Comparison of ENCODE assay signal across 15 cellular contexts in the genomic region with DNA sequence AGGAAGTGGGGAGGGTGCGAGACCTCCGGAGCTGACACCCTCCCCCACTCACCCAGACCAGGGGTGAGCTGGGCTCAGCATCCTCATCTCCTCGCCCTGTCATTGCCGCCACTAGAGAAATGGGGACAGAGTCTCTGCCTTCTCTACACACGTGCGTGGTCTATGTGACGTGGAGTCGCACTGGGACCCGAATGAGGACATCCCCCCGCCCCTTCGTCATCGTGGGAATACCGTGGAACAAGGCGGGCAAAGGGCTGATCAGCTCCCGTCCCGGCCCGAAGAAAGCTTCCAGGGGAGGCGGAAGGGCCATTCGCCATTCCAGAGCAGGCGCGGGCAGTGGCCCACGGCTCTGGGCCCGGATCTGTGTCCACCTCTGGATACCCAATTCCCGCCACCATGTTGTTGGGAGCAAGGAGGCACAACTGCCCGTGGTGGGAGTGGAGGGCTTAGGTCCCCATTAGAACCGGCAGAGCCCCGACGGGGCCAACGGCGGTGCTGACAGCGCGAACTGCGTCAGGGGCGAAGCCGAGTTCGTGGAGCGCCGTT. TPM values are rescaled to one million over a fixed set of nuclear protein-coding genes. Genes with fewer than 3 reads are reported as not detected.
A peak's percentile ranks its signal among the peaks of the same experiment; 100 is the strongest.
DNase-seq lines count a peak whose midpoint lies in the region; ATAC-seq and TF ChIP-seq lines count a peak whose summit lies in the region.
"Had no signal": no experiment of that assay in that cellular context is flagged by ENCODE, and none has a peak within 500 bp of the region (broad histone marks: within the 10 kb centered on the region; RNA-seq: fewer than 3 reads in every experiment).

No MANE protein-coding gene starts in this region.

- DNase-seq in activated naive CD8-positive, alpha-beta T cell treated with anti-CD3 and anti-CD28 coated beads, Interleukin-2, amount 10 ng/mL, durations not matched to agents 7 days and 5 days, result no peak
- DNase-seq in activated naive CD8-positive, alpha-beta T cell treated with anti-CD3 and anti-CD28 coated beads, Interleukin-2, amount 50 U/mL, for 24 hours, result no peak
- DNase-seq in WTC11 (ENCODE audit: low spot score), result no peak
- DNase-seq in stimulated activated naive B cell treated with anti-CD40 and anti-IgM and Interleukin-4, amounts not matched to agents 10 μg/mL and 1 μg/mL and 100 μg/mL, for 72 hours, result no peak
- no peak for DNase-seq in sciatic nerve (ENCODE audit: low spot score)
- DNase-seq in stimulated activated effector memory CD8-positive, alpha-beta T cell treated with anti-CD3 and anti-CD28 coated beads, Interleukin-12 subunit alpha, Interleukin-12 subunit beta, amount 100 ng/mL, for 72 hours (ENCODE audit: low spot score in 2 of 2), result no peak
- DNase-seq: DND-41, HCEC 1CT, NCI-H1417, NCI-H2029, NCI-H2171 treated with DMSO at 0.1 percent for 48 hours, NCI-H446 treated with DMSO at 0.1 percent for 48 hours, NCI-H748 treated with DMSO at 0.1 percent for 48 hours had no signal

- POLR2A ChIA-PET in activated naive CD8-positive, alpha-beta T cell treated with anti-CD3 and anti-CD28 coated beads, Interleukin-2, amount 10 ng/mL, durations not matched to agents 7 days and 5 days (lab: Charles Lee), result no interaction called here
- POLR2A ChIA-PET in WTC11 (lab: Charles Lee), result interaction anchor here (0.7 kb wide), 1 partner anchor 345 kb away, joined by 3 read pairs; no protein-coding TSS in a partner anchor

- no peak overlapping the region for H3K4me3 Mint-ChIP-seq in activated naive CD8-positive, alpha-beta T cell treated with anti-CD3 and anti-CD28 coated beads, Interleukin-2, amount 10 ng/mL, durations not matched to agents 7 days and 5 days
- no peak overlapping the region for H3K4me3 Mint-ChIP-seq in activated naive CD8-positive, alpha-beta T cell treated with anti-CD3 and anti-CD28 coated beads, Interleukin-2, amount 50 U/mL, for 24 hours
- peak overlapping the region; percentile 34; the same call in 1 of the 2 replicates for H3K4me3 Mint-ChIP-seq in WTC11
- H3K4me3 Mint-ChIP-seq in nephron, result peak overlapping the region in 2 of 3 experiments; percentile 32 to 48
- H3K4me3 Mint-ChIP-seq in stimulated activated naive B cell treated with anti-CD40 and anti-IgM and Interleukin-4, amounts not matched to agents 10 μg/mL and 1 μg/mL and 100 μg/mL, for 72 hours, result peak overlapping the region in 1 of 2 donors; percentile 69
- H3K4me3 Mint-ChIP-seq in stimulated activated effector memory CD8-positive, alpha-beta T cell treated with anti-CD3 and anti-CD28 coated beads, Interleukin-12 subunit alpha, Interleukin-12 subunit beta, amount 100 ng/mL, for 72 hours, result no peak overlapping the region

- H3K9me3 Mint-ChIP-seq in activated naive CD8-positive, alpha-beta T cell treated with anti-CD3 and anti-CD28 coated beads, Interleukin-2, amount 10 ng/mL, durations not matched to agents 7 days and 5 days, result no peaks in the 10 kb centered on the region
- no peaks in the 10 kb centered on the region for H3K9me3 Mint-ChIP-seq in activated naive CD8-positive, alpha-beta T cell treated with anti-CD3 and anti-CD28 coated beads, Interleukin-2, amount 50 U/mL, for 24 hours
- no peaks in the 10 kb centered on the region for H3K9me3 Mint-ChIP-seq in WTC11
- peaks cover 4% of the 10 kb centered on the region for H3K9me3 Mint-ChIP-seq in nephron
- no peaks in the 10 kb centered on the region for H3K9me3 Mint-ChIP-seq in stimulated activated naive B cell treated with anti-CD40 and anti-IgM and Interleukin-4, amounts not matched to agents 10 μg/mL and 1 μg/mL and 100 μg/mL, for 72 hours
- H3K9me3 Mint-ChIP-seq in stimulated activated effector memory CD8-positive, alpha-beta T cell treated with anti-CD3 and anti-CD28 coated beads, Interleukin-12 subunit alpha, Interleukin-12 subunit beta, amount 100 ng/mL, for 72 hours, result no peaks in the 10 kb centered on the region

- peaks cover 69% of the 10 kb centered on the region for H3K27me3 Mint-ChIP-seq in activated naive CD8-positive, alpha-beta T cell treated with anti-CD3 and anti-CD28 coated beads, Interleukin-2, amount 10 ng/mL, durations not matched to agents 7 days and 5 days
- peaks cover 74% of the 10 kb centered on the region for H3K27me3 Mint-ChIP-seq in activated naive CD8-positive, alpha-beta T cell treated with anti-CD3 and anti-CD28 coated beads, Interleukin-2, amount 50 U/mL, for 24 hours
- H3K27me3 Mint-ChIP-seq in WTC11 (ENCODE audit: low read depth), result peaks cover 99% of the 10 kb centered on the region
- H3K27me3 Mint-ChIP-seq in nephron (ENCODE audit: low read depth), result peaks cover 96% of the 10 kb centered on the region
- peaks cover 63 to 87% of the 10 kb centered on the region in 2 donors for H3K27me3 Mint-ChIP-seq in stimulated activated naive B cell treated with anti-CD40 and anti-IgM and Interleukin-4, amounts not matched to agents 10 μg/mL and 1 μg/mL and 100 μg/mL, for 72 hours

- peaks cover 1% of the 10 kb centered on the region for H3K36me3 Mint-ChIP-seq in activated naive CD8-positive, alpha-beta T cell treated with anti-CD3 and anti-CD28 coated beads, Interleukin-2, amount 10 ng/mL, durations not matched to agents 7 days and 5 days
- no peaks in the 10 kb centered on the region for H3K36me3 Mint-ChIP-seq in activated naive CD8-positive, alpha-beta T cell treated with anti-CD3 and anti-CD28 coated beads, Interleukin-2, amount 50 U/mL, for 24 hours (ENCODE audit: low read depth)
- H3K36me3 Mint-ChIP-seq in WTC11 (no peaks in the 10 kb centered on the region), nephron (ENCODE audit: low read depth) (no peaks in the 10 kb centered on the region)
- peaks cover 3 to 6% of the 10 kb centered on the region in 2 donors for H3K36me3 Mint-ChIP-seq in stimulated activated naive B cell treated with anti-CD40 and anti-IgM and Interleukin-4, amounts not matched to agents 10 μg/mL and 1 μg/mL and 100 μg/mL, for 72 hours
- H3K36me3 Mint-ChIP-seq in stimulated activated effector memory CD8-positive, alpha-beta T cell treated with anti-CD3 and anti-CD28 coated beads, Interleukin-12 subunit alpha, Interleukin-12 subunit beta, amount 100 ng/mL, for 72 hours, result peaks cover 5% of the 10 kb centered on the region

- no peak for ATAC-seq in activated naive CD8-positive, alpha-beta T cell treated with anti-CD3 and anti-CD28 coated beads, Interleukin-2, amount 10 ng/mL, durations not matched to agents 7 days and 5 days (ENCODE audit: low read depth)
- no peak for ATAC-seq in activated naive CD8-positive, alpha-beta T cell treated with anti-CD3 and anti-CD28 coated beads, Interleukin-2, amount 50 U/mL, for 24 hours
- no peak for ATAC-seq in WTC11
- no peak for ATAC-seq in stimulated activated naive B cell treated with anti-CD40 and anti-IgM and Interleukin-4, amounts not matched to agents 10 μg/mL and 1 μg/mL and 100 μg/mL, for 72 hours (replicated peaks)
- ATAC-seq in sciatic nerve, result no peak
- ATAC-seq in stimulated activated effector memory CD8-positive, alpha-beta T cell treated with anti-CD3 and anti-CD28 coated beads, Interleukin-12 subunit alpha, Interleukin-12 subunit beta, amount 100 ng/mL, for 72 hours, result no peak

- CTCF ChIA-PET in WTC11 (lab: Charles Lee), result interaction anchor here (0.9 to 7.6 kb wide), 8 partner anchors 9 to 172 kb away, joined by 4 to 97 read pairs (median 7); no protein-coding TSS in a partner anchor

- peak overlapping the region; percentile 77 for H3K27ac Mint-ChIP-seq in activated naive CD8-positive, alpha-beta T cell treated with anti-CD3 and anti-CD28 coated beads, Interleukin-2, amount 10 ng/mL, durations not matched to agents 7 days and 5 days
- H3K27ac Mint-ChIP-seq in activated naive CD8-positive, alpha-beta T cell treated with anti-CD3 and anti-CD28 coated beads, Interleukin-2, amount 50 U/mL, for 24 hours, result no peak overlapping the region
- H3K27ac Mint-ChIP-seq in WTC11 (no peak overlapping the region), nephron (no peak overlapping the region)
- peak overlapping the region; percentile 76 for H3K27ac Mint-ChIP-seq in stimulated activated naive B cell treated with anti-CD40 and anti-IgM and Interleukin-4, amounts not matched to agents 10 μg/mL and 1 μg/mL and 100 μg/mL, for 72 hours
- H3K27ac Mint-ChIP-seq in stimulated activated effector memory CD8-positive, alpha-beta T cell treated with anti-CD3 and anti-CD28 coated beads, Interleukin-12 subunit alpha, Interleukin-12 subunit beta, amount 100 ng/mL, for 72 hours, result no peak overlapping the region

- intact Hi-C loops in sciatic nerve (cut with DNase I), result no loop called here

- H3K4me1 Mint-ChIP-seq in activated naive CD8-positive, alpha-beta T cell treated with anti-CD3 and anti-CD28 coated beads, Interleukin-2, amount 10 ng/mL, durations not matched to agents 7 days and 5 days, result peaks cover 10% of the 10 kb centered on the region
- peaks cover 5% of the 10 kb centered on the region for H3K4me1 Mint-ChIP-seq in activated naive CD8-positive, alpha-beta T cell treated with anti-CD3 and anti-CD28 coated beads, Interleukin-2, amount 50 U/mL, for 24 hours
- H3K4me1 Mint-ChIP-seq in WTC11, result peaks cover 33% of the 10 kb centered on the region
- peaks cover 20% of the 10 kb centered on the region for H3K4me1 Mint-ChIP-seq in nephron
- H3K4me1 Mint-ChIP-seq in stimulated activated naive B cell treated with anti-CD40 and anti-IgM and Interleukin-4, amounts not matched to agents 10 μg/mL and 1 μg/mL and 100 μg/mL, for 72 hours, result peaks cover 12 to 35% of the 10 kb centered on the region in 2 donors
- peaks cover 15% of the 10 kb centered on the region for H3K4me1 Mint-ChIP-seq in stimulated activated effector memory CD8-positive, alpha-beta T cell treated with anti-CD3 and anti-CD28 coated beads, Interleukin-12 subunit alpha, Interleukin-12 subunit beta, amount 100 ng/mL, for 72 hours

- TF ChIP-seq CTCF in WTC11 (IDR thresholded peaks at IDR 0.05), result no peak
- no peak for TF ChIP-seq CTCF in nephron (IDR thresholded peaks at IDR 0.05; ENCODE audit: unreplicated experiment in 3 of 3)

TF ChIP-seq in WTC11, 78 proteins besides CTCF, POLR2A, EP300 and RAD21 (continues in another document):
- no peak for TF ChIP-seq MYBL2 (CRISPR knock-in tag; IDR thresholded peaks at IDR 0.05)
- TF ChIP-seq, protein P1, sequence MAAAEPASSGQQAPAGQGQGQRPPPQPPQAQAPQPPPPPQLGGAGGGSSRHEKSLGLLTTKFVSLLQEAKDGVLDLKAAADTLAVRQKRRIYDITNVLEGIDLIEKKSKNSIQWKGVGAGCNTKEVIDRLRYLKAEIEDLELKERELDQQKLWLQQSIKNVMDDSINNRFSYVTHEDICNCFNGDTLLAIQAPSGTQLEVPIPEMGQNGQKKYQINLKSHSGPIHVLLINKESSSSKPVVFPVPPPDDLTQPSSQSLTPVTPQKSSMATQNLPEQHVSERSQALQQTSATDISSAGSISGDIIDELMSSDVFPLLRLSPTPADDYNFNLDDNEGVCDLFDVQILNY (CRISPR knock-in tag; IDR thresholded peaks at IDR 0.05), result no peak
- TF ChIP-seq NFE2L1 (CRISPR knock-in tag; IDR thresholded peaks at IDR 0.05), result no peak
- no peak for TF ChIP-seq ZNF138 (CRISPR knock-in tag; conservative IDR thresholded peaks at IDR 0.05)

RNA-seq across cellular contexts. Expression of a gene that starts 12.0 kb away (rescaled TPM):
- not detected for total RNA-seq in activated naive CD8-positive, alpha-beta T cell treated with anti-CD3 and anti-CD28 coated beads, Interleukin-2, amount 10 ng/mL, durations not matched to agents 7 days and 5 days
- 6.9 to 10.0 TPM (median 7.8 TPM) in 3 replicates for total RNA-seq in WTC11 (2021)
- total RNA-seq in sciatic nerve, result not detected
- total RNA-seq: LHCN-M2 had no signal

Comparison
In these comparisons a context has a peak if more than half of its experiments do, and no peak if none do; other contexts are left out.
1. H3K27ac Mint-ChIP-seq: peak in activated naive CD8-positive, alpha-beta T cell treated with anti-CD3 and anti-CD28 coated beads, Interleukin-2, amount 10 ng/mL, durations not matched to agents 7 days and 5 days (single experiment) and stimulated activated naive B cell treated with anti-CD40 and anti-IgM and Interleukin-4, amounts not matched to agents 10 μg/mL and 1 μg/mL and 100 μg/mL, for 72 hours (single experiment); none in activated naive CD8-positive, alpha-beta T cell treated with anti-CD3 and anti-CD28 coated beads, Interleukin-2, amount 50 U/mL, for 24 hours (single experiment), WTC11 (single experiment), nephron (0 of 3) and stimulated activated effector memory CD8-positive, alpha-beta T cell treated with anti-CD3 and anti-CD28 coated beads, Interleukin-12 subunit alpha, Interleukin-12 subunit beta, amount 100 ng/mL, for 72 hours (single experiment).
2. H3K4me3 Mint-ChIP-seq: peak in WTC11 (single experiment) and nephron (2 of 3); none in activated naive CD8-positive, alpha-beta T cell treated with anti-CD3 and anti-CD28 coated beads, Interleukin-2, amount 10 ng/mL, durations not matched to agents 7 days and 5 days (single experiment), activated naive CD8-positive, alpha-beta T cell treated with anti-CD3 and anti-CD28 coated beads, Interleukin-2, amount 50 U/mL, for 24 hours (single experiment) and stimulated activated effector memory CD8-positive, alpha-beta T cell treated with anti-CD3 and anti-CD28 coated beads, Interleukin-12 subunit alpha, Interleukin-12 subunit beta, amount 100 ng/mL, for 72 hours (single experiment).